ENCODE assay signal across 17 cellular contexts in genomic region chr22:20094158-20094807, GRCh38. TPM values are rescaled to one million over a fixed set of nuclear protein-coding genes. Genes with fewer than 3 reads are reported as not detected.
DNase-seq lines count a peak whose midpoint lies in the region; ATAC-seq, FAIRE-seq and TF ChIP-seq lines count a peak whose summit lies in the region.
"Had no signal": no experiment of that assay in that cellular context is flagged by ENCODE, and none has a peak within 500 bp of the region (broad histone marks: within the 10 kb centered on the region; RNA-seq: fewer than 3 reads in every experiment).

No MANE protein-coding gene starts in this region.

- no peak for DNase-seq in activated T-cell treated with anti-CD3 and anti-CD28 coated beads, Interleukin-2, amount 50 U/mL, for 72 hours
- DNase-seq in activated T-cell treated with anti-CD3 and anti-CD28 coated beads, Interleukin-2, amount 50 U/mL, for 4 hours: no peak
- no peak for DNase-seq in WTC11 (ENCODE audit: low spot score)
- peak; percentile 66 for DNase-seq in kidney
- DNase-seq in stimulated activated CD4-positive, alpha-beta T cell treated with anti-CD3 and anti-CD28 coated beads, Interleukin-2, amount 100 ng/mL, for 24 hours: no peak
- DNase-seq in MM.1S: no peak
- DNase-seq: activated CD8-positive, alpha-beta memory T cell treated with anti-CD3 and anti-CD28 coated beads, Interleukin-2, amount 50 U/mL, for 4 hours; activated naive CD4-positive, alpha-beta T cell treated with Interleukin-2 at 50 U/mL for 16 hours; NCI-H1417 treated with DMSO at 0.1 percent for 48 hours; NCI-H2171; NCI-H526 treated with DMSO at 0.1 percent for 48 hours had no signal

- H3K4me3 Mint-ChIP-seq in activated T-cell treated with anti-CD3 and anti-CD28 coated beads, Interleukin-2, amount 50 U/mL, for 72 hours: no peak overlapping the region
- H3K4me3 Mint-ChIP-seq in activated T-cell treated with anti-CD3 and anti-CD28 coated beads, Interleukin-2, amount 50 U/mL, for 4 hours: no peak overlapping the region
- no peak overlapping the region for H3K4me3 Mint-ChIP-seq in WTC11

- H2AFZ ChIP-seq in MM.1S (ENCODE audit: low read length): no peak overlapping the region

- intact Hi-C loops in kidney (cut with DNase I): no loop called here

- H3K27me3 ChIP-seq in skeletal muscle tissue (ENCODE audit: control insufficient read depth in 3 of 3, insufficient read depth in 3 of 3, low read length in 3 of 3) (no peaks in the 10 kb centered on the region), MM.1S (replicated peaks; ENCODE audit: insufficient read depth, low read length) (no peaks in the 10 kb centered on the region)

- CTCF ChIA-PET in WTC11 (lab: Charles Lee): interaction anchor here (0.9 to 1.8 kb wide), 4 partner anchors 9 to 26 kb away, joined by 3 to 5 read pairs (median 4); partner anchors contain the start of gene RANBP1

- peaks cover 22 to 36% of the 10 kb centered on the region in 2 donors for H3K36me3 Mint-ChIP-seq in activated T-cell treated with anti-CD3 and anti-CD28 coated beads, Interleukin-2, amount 50 U/mL, for 72 hours (ENCODE audit: insufficient read depth in 2 of 2)
- peaks cover 58% of the 10 kb centered on the region for H3K36me3 Mint-ChIP-seq in activated T-cell treated with anti-CD3 and anti-CD28 coated beads, Interleukin-2, amount 50 U/mL, for 4 hours (ENCODE audit: insufficient read depth)
- H3K36me3 Mint-ChIP-seq in WTC11: peaks cover 93% of the 10 kb centered on the region

- H3K4me3 ChIP-seq in kidney (ENCODE audit: low read length in 2 of 2) (no peak overlapping the region), skeletal muscle tissue (ENCODE audit: low read length in 3 of 3) (peak overlapping the region in 2 of 3 donors; percentile 22 to 37), MM.1S (ENCODE audit: low read length) (no peak overlapping the region)

- no peak overlapping the region for H3K9ac ChIP-seq in kidney (ENCODE audit: low read length in 2 of 2)
- H3K9ac ChIP-seq in skeletal muscle tissue (ENCODE audit: low read depth in 1 of 3, low read length in 3 of 3): peak overlapping the region in 2 of 3 donors; percentile 42 to 79
- H3K9ac ChIP-seq in MM.1S (ENCODE audit: low read length): no peak overlapping the region

- H3K4me1 ChIP-seq in kidney (ENCODE audit: control insufficient read depth in 1 of 2, insufficient read depth in 1 of 2, low read depth in 1 of 2, low read length in 2 of 2) (peaks cover 0 to 5% of the 10 kb centered on the region in 2 donors), skeletal muscle tissue (ENCODE audit: control insufficient read depth in 3 of 3, insufficient read depth in 3 of 3, low read length in 3 of 3) (peaks cover 10 to 17% (median 17%) of the 10 kb centered on the region in 3 donors), MM.1S (ENCODE audit: low read length) (no peaks in the 10 kb centered on the region)

- H3K9me3 ChIP-seq in kidney (ENCODE audit: control insufficient read depth in 1 of 2, low read length in 2 of 2): no peaks in the 10 kb centered on the region
- no peaks in the 10 kb centered on the region for H3K9me3 ChIP-seq in skeletal muscle tissue (ENCODE audit: control insufficient read depth in 3 of 3, low read length in 3 of 3)
- no peaks in the 10 kb centered on the region for H3K9me3 ChIP-seq in MM.1S (replicated peaks; ENCODE audit: insufficient read depth, low read length)

- TF ChIP-seq CTCF in WTC11 (IDR thresholded peaks at IDR 0.05) (no peak), kidney (IDR thresholded peaks at IDR 0.05; ENCODE audit: borderline replicate concordance, extremely low read depth, insufficient read depth) (no peak), MM.1S (IDR thresholded peaks at IDR 0.05; ENCODE audit: low read length) (no peak)

- no peaks in the 10 kb centered on the region for H3K27me3 Mint-ChIP-seq in activated T-cell treated with anti-CD3 and anti-CD28 coated beads, Interleukin-2, amount 50 U/mL, for 72 hours (ENCODE audit: low read depth)
- no peaks in the 10 kb centered on the region for H3K27me3 Mint-ChIP-seq in activated T-cell treated with anti-CD3 and anti-CD28 coated beads, Interleukin-2, amount 50 U/mL, for 4 hours (ENCODE audit: low read depth)
- H3K27me3 Mint-ChIP-seq in WTC11 (ENCODE audit: low read depth): no peaks in the 10 kb centered on the region

- POLR2A ChIA-PET in WTC11 (lab: Charles Lee): no interaction called here

- peaks cover 39% of the 10 kb centered on the region for H3K79me2 ChIP-seq in MM.1S (ENCODE audit: low read length)

- H3K4me1 Mint-ChIP-seq in activated T-cell treated with anti-CD3 and anti-CD28 coated beads, Interleukin-2, amount 50 U/mL, for 72 hours (ENCODE audit: low read depth): peaks cover 29% of the 10 kb centered on the region
- peaks cover 47% of the 10 kb centered on the region for H3K4me1 Mint-ChIP-seq in activated T-cell treated with anti-CD3 and anti-CD28 coated beads, Interleukin-2, amount 50 U/mL, for 4 hours (ENCODE audit: low read depth)
- H3K4me1 Mint-ChIP-seq in WTC11: no peaks in the 10 kb centered on the region; the same call in 1 of the 2 replicates

- H3K4me2 ChIP-seq in MM.1S (ENCODE audit: low read depth, low read length): no peak overlapping the region

- H3K27ac Mint-ChIP-seq in activated T-cell treated with anti-CD3 and anti-CD28 coated beads, Interleukin-2, amount 50 U/mL, for 72 hours: no peak overlapping the region
- H3K27ac Mint-ChIP-seq in WTC11: no peak overlapping the region

- H3K9me3 Mint-ChIP-seq in activated T-cell treated with anti-CD3 and anti-CD28 coated beads, Interleukin-2, amount 50 U/mL, for 72 hours: no peaks in the 10 kb centered on the region
- H3K9me3 Mint-ChIP-seq in activated T-cell treated with anti-CD3 and anti-CD28 coated beads, Interleukin-2, amount 50 U/mL, for 4 hours: no peaks in the 10 kb centered on the region
- H3K9me3 Mint-ChIP-seq in WTC11: no peaks in the 10 kb centered on the region

- no peaks in the 10 kb centered on the region for H4K20me1 ChIP-seq in MM.1S (ENCODE audit: insufficient read depth, low read length)

- H3K9me2 ChIP-seq in MM.1S (replicated peaks; ENCODE audit: insufficient read depth, low read length): no peaks in the 10 kb centered on the region

- ATAC-seq in activated T-cell treated with anti-CD3 and anti-CD28 coated beads, Interleukin-2, amount 50 U/mL, for 72 hours (replicated peaks in 1 of 2): peak; percentile 11 to 16
- no peak for ATAC-seq in activated T-cell treated with anti-CD3 and anti-CD28 coated beads, Interleukin-2, amount 50 U/mL, for 4 hours
- ATAC-seq in WTC11: peak; percentile 48; the same call in 1 of the 2 replicates
- no peak for ATAC-seq in HG02884 (IDR thresholded peaks at IDR 0.05; ENCODE audit: unreplicated experiment)

- H3K27ac ChIP-seq in kidney (ENCODE audit: low read depth in 2 of 2, low read length in 2 of 2) (peak overlapping the region in 1 of 2 donors; percentile 0), skeletal muscle tissue (ENCODE audit: low read depth, low read length) (peak overlapping the region; percentile 67), MM.1S (ENCODE audit: low read length) (no peak overlapping the region)

- H3K36me3 ChIP-seq in kidney (ENCODE audit: control insufficient read depth in 1 of 2, insufficient read depth in 2 of 2, low read length in 2 of 2): peaks cover 54 to 62% of the 10 kb centered on the region in 2 donors
- peaks cover 68 to 82% (median 77%) of the 10 kb centered on the region in 3 donors for H3K36me3 ChIP-seq in skeletal muscle tissue (ENCODE audit: control insufficient read depth in 3 of 3, insufficient read depth in 3 of 3, low read length in 3 of 3)
- peaks cover 28% of the 10 kb centered on the region for H3K36me3 ChIP-seq in MM.1S (replicated peaks; ENCODE audit: insufficient read depth, low read length)

- no peaks in the 10 kb centered on the region for H3F3A ChIP-seq in MM.1S (ENCODE audit: insufficient read depth, low read length)

- no peak for FAIRE-seq in kidney (lab: Jason Lieb, UNC)
- FAIRE-seq: A204.1, astrocyte, frontal cortex had no signal

TF ChIP-seq in WTC11, 78 proteins besides CTCF, POLR2A, EP300 and RAD21:
- TF ChIP-seq NFE2L1 (CRISPR knock-in tag; IDR thresholded peaks at IDR 0.05): no peak
- TF ChIP-seq FOXP1 (CRISPR knock-in tag; IDR thresholded peaks at IDR 0.05; ENCODE audit: borderline replicate concordance): 0 out of 2 replicates have a peak, but pooled peaks have one; percentile 32
TF ChIP-seq in WTC11: peak in this region for 1.

RNA-seq across cellular contexts. Expression of gene DGCR8, which starts 14.2 kb away (rescaled TPM):
- total RNA-seq in activated T-cell treated with anti-CD3 and anti-CD28 coated beads, Interleukin-2, amount 50 U/mL, for 72 hours: 10 to 100 TPM; 44.2 to 46.6 TPM
- 10 to 100 TPM; 56.2 to 65.3 (median 60.9) TPM for total RNA-seq in activated T-cell treated with anti-CD3 and anti-CD28 coated beads, Interleukin-2, amount 50 U/mL, for 4 hours
- 39.5 to 55.0 TPM (median 41.2 TPM) in 3 replicates for total RNA-seq in WTC11 (2021)
- total RNA-seq in kidney: 40.1 TPM
- 12.2 TPM for polyA plus RNA-seq in kidney (ENCODE audit: insufficient read depth, low read depth, low replicate concordance)
- 38.1 TPM for total RNA-seq in skeletal muscle tissue

RNA-seq across cellular contexts. Expression of gene RANBP1, which starts 21.6 kb away (rescaled TPM):
- 100 to 1,000 TPM; 194 to 256 TPM for total RNA-seq in activated T-cell treated with anti-CD3 and anti-CD28 coated beads, Interleukin-2, amount 50 U/mL, for 72 hours
- total RNA-seq in activated T-cell treated with anti-CD3 and anti-CD28 coated beads, Interleukin-2, amount 50 U/mL, for 4 hours: 100 to 1,000 TPM; 453 to 533 (median 503) TPM
- total RNA-seq in WTC11 (2021): 379 to 443 TPM (median 400 TPM) in 3 replicates
- 67.2 TPM for total RNA-seq in kidney
- polyA plus RNA-seq in kidney (ENCODE audit: insufficient read depth, low read depth, low replicate concordance): 80.5 TPM
- total RNA-seq in skeletal muscle tissue: 85.1 TPM

RNA-seq across cellular contexts. Expression of gene TRMT2A, which starts 22.7 kb away (rescaled TPM):
- 10 to 100 TPM; 55.6 to 56.8 TPM for total RNA-seq in activated T-cell treated with anti-CD3 and anti-CD28 coated beads, Interleukin-2, amount 50 U/mL, for 72 hours
- total RNA-seq in activated T-cell treated with anti-CD3 and anti-CD28 coated beads, Interleukin-2, amount 50 U/mL, for 4 hours: 100 to 1,000 TPM; 143 to 161 (median 146) TPM
- 52.0 to 68.6 TPM (median 53.7 TPM) in 3 replicates for total RNA-seq in WTC11 (2021)
- total RNA-seq in kidney: 50.0 TPM
- 37.3 TPM for polyA plus RNA-seq in kidney (ENCODE audit: insufficient read depth, low read depth, low replicate concordance)
- 31.8 TPM for total RNA-seq in skeletal muscle tissue

RNA-seq across cellular contexts. Expression of gene ZDHHC8, which starts 37.3 kb away (rescaled TPM):
- total RNA-seq in activated T-cell treated with anti-CD3 and anti-CD28 coated beads, Interleukin-2, amount 50 U/mL, for 72 hours: 10 to 100 TPM; 41.6 to 47.6 TPM
- 10 to 100 TPM; 88.2 to 99.5 (median 89.5) TPM for total RNA-seq in activated T-cell treated with anti-CD3 and anti-CD28 coated beads, Interleukin-2, amount 50 U/mL, for 4 hours
- 72.3 to 79.7 TPM (median 77.6 TPM) in 3 replicates for total RNA-seq in WTC11 (2021)
- total RNA-seq in kidney: 57.1 TPM
- polyA plus RNA-seq in kidney (ENCODE audit: insufficient read depth, low read depth, low replicate concordance): 18.8 TPM
- total RNA-seq in skeletal muscle tissue: 3.1 TPM

RNA-seq across cellular contexts. Expression of gene CCDC188, which starts 56.6 kb away (rescaled TPM):
- total RNA-seq in activated T-cell treated with anti-CD3 and anti-CD28 coated beads, Interleukin-2, amount 50 U/mL, for 72 hours: not detected
- total RNA-seq in activated T-cell treated with anti-CD3 and anti-CD28 coated beads, Interleukin-2, amount 50 U/mL, for 4 hours: not detected
- not detected in 3 replicates for total RNA-seq in WTC11 (2021)
- 2.8 TPM for total RNA-seq in kidney
- 0.54 TPM for polyA plus RNA-seq in kidney (ENCODE audit: insufficient read depth, low read depth, low replicate concordance)
- total RNA-seq in skeletal muscle tissue: not detected
- total RNA-seq: astrocyte had no signal
- polyA plus RNA-seq: neural cell had no signal

Comparison
In these comparisons a context has a peak if more than half of its experiments do, and no peak if none do; other contexts are left out.
1. ATAC-seq: peak in activated T-cell treated with anti-CD3 and anti-CD28 coated beads, Interleukin-2, amount 50 U/mL, for 72 hours (2 of 2) and WTC11 (single experiment); none in activated T-cell treated with anti-CD3 and anti-CD28 coated beads, Interleukin-2, amount 50 U/mL, for 4 hours (0 of 2) and HG02884 (single experiment).
2. H3K4me3 ChIP-seq: peak in skeletal muscle tissue (2 of 3); none in kidney (0 of 2) and MM.1S (single experiment).
3. H3K9ac ChIP-seq: peak in skeletal muscle tissue (2 of 3); none in kidney (0 of 2) and MM.1S (single experiment).